In genomic region chr20:44215125-44215524, GRCh38 we compare ENCODE assay signal across 1 cellular context.
TF ChIP-seq lines count a peak whose summit lies in the region.

No MANE protein-coding gene starts in this region.

TF ChIP-seq in WTC11, 78 proteins besides CTCF, POLR2A, EP300 and RAD21 (continued from another document):
- TF ChIP-seq AR (CRISPR knock-in tag; IDR thresholded peaks at IDR 0.05) = no peak
- TF ChIP-seq SP1 (CRISPR knock-in tag; conservative IDR thresholded peaks at IDR 0.05) = no peak
- no peak for TF ChIP-seq NR3C1 (CRISPR knock-in tag; conservative IDR thresholded peaks at IDR 0.05; ENCODE audit: low read depth)
- no peak for TF ChIP-seq ZNF423 (CRISPR knock-in tag; IDR thresholded peaks at IDR 0.05)
- TF ChIP-seq E2F1 (CRISPR knock-in tag; IDR thresholded peaks at IDR 0.05) = no peak
- no peak for TF ChIP-seq SMAD4 (CRISPR knock-in tag; IDR thresholded peaks at IDR 0.05)
- no peak for TF ChIP-seq NR2C2 (CRISPR knock-in tag; IDR thresholded peaks at IDR 0.05)
- no peak for TF ChIP-seq E2F5 (CRISPR knock-in tag; IDR thresholded peaks at IDR 0.05)
- TF ChIP-seq ZNF138 (CRISPR knock-in tag; conservative IDR thresholded peaks at IDR 0.05) = no peak
